ENCODE assay signal across 8 cellular contexts in the genomic region with DNA sequence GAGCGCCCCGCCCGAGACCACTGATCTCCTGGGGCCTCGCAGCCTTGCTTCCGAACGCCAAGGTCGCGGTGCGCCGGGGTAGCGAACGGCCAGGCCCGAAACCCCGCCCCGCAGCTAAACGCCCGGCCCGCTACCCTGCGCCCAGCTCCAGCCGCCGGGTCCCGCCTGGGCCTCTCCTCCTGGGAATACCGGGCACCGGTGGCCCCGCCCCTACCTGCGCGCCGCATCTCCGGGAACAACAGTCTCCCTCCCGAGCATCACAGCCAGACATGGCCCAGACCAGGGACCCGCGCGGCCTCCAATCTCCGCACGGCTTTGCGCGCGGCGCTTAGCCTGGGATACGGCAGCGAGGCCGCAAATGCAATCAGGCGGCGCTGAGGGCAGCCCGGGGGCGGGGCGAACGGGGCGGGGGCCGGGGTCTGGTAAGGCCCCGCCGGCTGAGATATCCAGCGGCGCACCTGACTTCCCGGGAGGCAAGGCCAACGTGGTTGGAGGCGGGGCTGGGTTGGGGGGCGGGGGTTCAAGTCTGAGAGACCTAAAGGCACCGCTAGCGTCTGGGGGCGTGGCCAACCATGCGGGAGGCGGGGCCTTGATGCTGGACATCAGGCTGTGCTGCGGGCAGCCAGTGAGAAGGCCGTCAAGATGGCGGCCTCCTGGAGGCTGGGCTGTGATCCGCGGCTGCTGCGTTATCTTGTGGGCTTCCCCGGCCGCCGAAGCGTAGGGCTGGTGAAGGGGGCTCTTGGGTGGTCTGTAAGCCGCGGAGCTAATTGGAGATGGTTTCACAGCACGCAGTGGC. TPM values are rescaled to one million over a fixed set of nuclear protein-coding genes. Genes with fewer than 3 reads are reported as not detected.
A peak's percentile ranks its signal among the peaks of the same experiment; 100 is the strongest.
DNase-seq lines count a peak whose midpoint lies in the region; ATAC-seq and TF ChIP-seq lines count a peak whose summit lies in the region.

A gene with protein sequence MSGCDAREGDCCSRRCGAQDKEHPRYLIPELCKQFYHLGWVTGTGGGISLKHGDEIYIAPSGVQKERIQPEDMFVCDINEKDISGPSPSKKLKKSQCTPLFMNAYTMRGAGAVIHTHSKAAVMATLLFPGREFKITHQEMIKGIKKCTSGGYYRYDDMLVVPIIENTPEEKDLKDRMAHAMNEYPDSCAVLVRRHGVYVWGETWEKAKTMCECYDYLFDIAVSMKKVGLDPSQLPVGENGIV (minus strand): TSS at position 366 of the 796 bp plus-strand sequence. CDS start 95 bp downstream, at position 271.
Gene PDHX (plus strand): TSS at position 605 of the 796 bp plus-strand sequence. CDS start 38 bp downstream, at position 643.

- peaks cover 38% of the 10 kb centered on the region for H3K79me2 ChIP-seq in parathyroid adenoma

- in situ Hi-C loops in GM13976 (cut with MboI; ENCODE audit: low sequenced_read_pairs, unreplicated experiment): no loop called here

- H3K4me3 ChIP-seq in adipocyte (ENCODE audit: low read length) (peak within 1 kb of the TSS; percentile 92), cardiac muscle cell (peak within 1 kb of the TSS; percentile 66), parathyroid adenoma (ENCODE audit: low read depth, low read length) (peak within 1 kb of the TSS; percentile 77), tibial artery (peak within 1 kb of the TSS; percentile 76 to 87)

- H3K27ac ChIP-seq in cardiac muscle cell (peak within 1 kb of the TSS; percentile 95), parathyroid adenoma (peak within 1 kb of the TSS; percentile 88), tibial artery (peak within 1 kb of the TSS; percentile 93 to 97)

- H3K36me3 ChIP-seq in adipocyte (ENCODE audit: control insufficient read depth, insufficient read depth, low read length, severe bottlenecking) (peaks cover 15% of the 10 kb centered on the region), cardiac muscle cell (no peaks in the 10 kb centered on the region), parathyroid adenoma (ENCODE audit: control insufficient read depth, insufficient read depth, low read length) (no peaks in the 10 kb centered on the region), tibial artery (no peaks in the 10 kb centered on the region)

- H3K27me3 ChIP-seq in adipocyte (replicated peaks; ENCODE audit: control insufficient read depth, insufficient read depth, low read length) (no peaks in the 10 kb centered on the region), cardiac muscle cell (no peaks in the 10 kb centered on the region), parathyroid adenoma (ENCODE audit: control insufficient read depth, insufficient read depth, low read length) (no peaks in the 10 kb centered on the region), tibial artery (no peaks in the 10 kb centered on the region)

- peak; percentile 90 for ATAC-seq in HG02852 (IDR thresholded peaks at IDR 0.05; ENCODE audit: unreplicated experiment)

- H3K9me3 ChIP-seq in adipocyte (ENCODE audit: control insufficient read depth, low read length) (no peaks in the 10 kb centered on the region), cardiac muscle cell (ENCODE audit: low read depth) (no peaks in the 10 kb centered on the region), parathyroid adenoma (ENCODE audit: control insufficient read depth, low read length) (no peaks in the 10 kb centered on the region), tibial artery (no peaks in the 10 kb centered on the region)

- H3K9ac ChIP-seq in adipocyte (ENCODE audit: low read length) (peak within 1 kb of the TSS; percentile 96), parathyroid adenoma (peak within 1 kb of the TSS; percentile 61)

- DNase-seq in GM13976 (ENCODE audit: low spot score): peak; percentile 99
- DNase-seq in NCI-H1436 treated with DMSO at 0.1 percent for 48 hours (lab: John Stamatoyannopoulos, UW): peak; percentile 69
- DNase-seq in T follicular helper cell (ENCODE audit: low read depth): peak; percentile 95
- peak; percentile 99 for DNase-seq in adipocyte (ENCODE audit: low read depth)
- peak; percentile 100 for DNase-seq in cardiac muscle cell (ENCODE audit: low read depth in 1 of 2, low spot score in 1 of 2)
- DNase-seq in tibial artery: peak; percentile 96 to 99

- intact Hi-C loops in tibial artery (cut with DNase I; ENCODE audit: low total_unique reads): loop anchor here (5.0 to 10.0 kb wide), 2 partner anchors 226 to 1349 kb away; no protein-coding TSS in a partner anchor

- peak within 1 kb of the TSS; percentile 83 for H3K4me2 ChIP-seq in parathyroid adenoma (ENCODE audit: low read length)

- H2AFZ ChIP-seq in parathyroid adenoma: peak within 1 kb of the TSS; percentile 93

- TF ChIP-seq CTCF in GM13976 (IDR thresholded peaks at IDR 0.05; ENCODE audit: borderline replicate concordance, control extremely low read depth, extremely low read depth, insufficient read depth, missing control alignments) (no peak), cardiac muscle cell (IDR thresholded peaks at IDR 0.05; ENCODE audit: low read depth, low read length) (no peak), parathyroid adenoma (IDR thresholded peaks at IDR 0.05) (no peak), tibial artery (IDR thresholded peaks at IDR 0.05) (no peak)

- H3K4me1 ChIP-seq in adipocyte (ENCODE audit: control insufficient read depth, insufficient read depth, low read length): peaks cover 38% of the 10 kb centered on the region
- peaks cover 21% of the 10 kb centered on the region for H3K4me1 ChIP-seq in cardiac muscle cell (ENCODE audit: low read depth)
- peaks cover 6% of the 10 kb centered on the region for H3K4me1 ChIP-seq in parathyroid adenoma
- H3K4me1 ChIP-seq in tibial artery: peaks cover 0 to 28% (median 9%) of the 10 kb centered on the region in 4 donors

RNA-seq across cellular contexts. Expression of the first gene that starts in this region (rescaled TPM):
- 15.2 and 18.3 TPM in 2 replicates for total RNA-seq in cardiac muscle cell
- polyA plus RNA-seq in cardiac muscle cell: 29.2 and 39.7 TPM in 2 replicates

RNA-seq across cellular contexts. Expression of gene PDHX, which starts in this region (rescaled TPM):
- total RNA-seq in cardiac muscle cell: 48.6 and 69.9 TPM in 2 replicates
- polyA plus RNA-seq in cardiac muscle cell: 87.1 and 106 TPM in 2 replicates

Comparison
In these comparisons a context has a peak if more than half of its experiments do, and no peak if none do; other contexts are left out.
1. Peak in every context shown above with its lines: DNase-seq, ATAC-seq, H3K4me3 ChIP-seq and H3K27ac ChIP-seq.